13 cellular contexts compared by ENCODE assay signal in the genomic region with DNA sequence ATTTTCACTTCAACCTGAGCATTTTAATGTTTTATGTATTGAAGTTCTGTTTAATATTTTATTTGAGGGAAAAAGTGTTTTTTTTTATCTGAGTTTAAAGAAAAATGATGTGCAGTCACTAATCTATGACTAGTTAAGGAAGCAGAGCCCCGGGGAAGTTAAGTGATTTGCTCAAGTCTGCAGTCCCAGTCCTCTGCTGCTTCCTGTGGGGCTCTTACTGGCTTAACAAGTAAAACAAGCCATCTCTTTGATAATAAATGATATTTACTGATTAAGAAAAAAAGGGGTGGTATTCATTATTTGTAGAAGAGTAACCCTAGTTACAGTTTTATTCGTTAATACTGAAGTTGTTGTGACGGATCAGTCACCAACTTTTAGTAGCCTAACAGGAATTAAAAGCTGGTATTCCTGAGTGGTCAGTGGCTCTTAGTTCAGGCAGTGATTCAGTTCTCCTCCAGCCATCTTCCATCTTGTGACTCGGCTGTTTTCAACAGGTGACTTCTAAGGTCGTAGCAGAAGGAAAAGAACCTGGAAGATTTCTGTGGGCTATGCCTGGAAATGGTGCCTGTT. TPM values are rescaled to one million over a fixed set of nuclear protein-coding genes. Genes with fewer than 3 reads are reported as not detected.
DNase-seq lines count a peak whose midpoint lies in the region; ATAC-seq and TF ChIP-seq lines count a peak whose summit lies in the region.
"Had no signal": no experiment of that assay in that cellular context is flagged by ENCODE, and none has a peak within 500 bp of the region (broad histone marks: within the 10 kb centered on the region; RNA-seq: fewer than 3 reads in every experiment).

No MANE protein-coding gene starts in this region.

- no peak overlapping the region for H3K4me3 ChIP-seq in thymus (ENCODE audit: low read length)
- H3K4me3 ChIP-seq: hepatocyte had no signal

- H3K4me1 ChIP-seq in thymus (ENCODE audit: control insufficient read depth, insufficient read depth, low read length), result peaks cover 8% of the 10 kb centered on the region

- TF ChIP-seq CTCF in VCaP (conservative IDR thresholded peaks at IDR 0.05), result no peak

- ATAC-seq in effector memory CD8-positive, alpha-beta T cell (replicated peaks), result no peak
- ATAC-seq in GM18511 (IDR thresholded peaks at IDR 0.05; ENCODE audit: unreplicated experiment), result no peak
- no peak for ATAC-seq in GM18502 (IDR thresholded peaks at IDR 0.05; ENCODE audit: poor library complexity, unreplicated experiment)

- peaks cover 60% of the 10 kb centered on the region for H3K36me3 Mint-ChIP-seq in effector memory CD8-positive, alpha-beta T cell (ENCODE audit: insufficient read depth)

- peak overlapping the region in 1 of 2 donors; percentile 80 for H3K4me3 Mint-ChIP-seq in effector memory CD8-positive, alpha-beta T cell

- no peaks in the 10 kb centered on the region for H3K9me3 ChIP-seq in thymus (ENCODE audit: control insufficient read depth)
- H3K9me3 ChIP-seq: SK-N-SH had no signal

- peak; percentile 31 for DNase-seq in stimulated activated CD4-positive, alpha-beta T cell treated with anti-CD3 and anti-CD28 coated beads, Interleukin-15, amount 100 ng/mL, for 24 hours
- DNase-seq in stimulated activated CD4-positive, alpha-beta T cell treated with anti-CD3 and anti-CD28 coated beads, Interleukin-12 subunit alpha, Interleukin-12 subunit beta, amount 100 ng/mL, for 4 hours, result no peak
- DNase-seq in effector memory CD8-positive, alpha-beta T cell, result no peak
- DNase-seq in NCI-H1417 treated with DMSO at 0.1 percent for 48 hours (lab: John Stamatoyannopoulos, UW), result no peak
- DNase-seq: activated CD8-positive, alpha-beta memory T cell treated with anti-CD3 and anti-CD28 coated beads, Interleukin-2, amount 50 U/mL, for 48 hours; GDM1; NCI-H1092; SK-N-SH had no signal

- WGBS in thymus, result 82% methylated on average over 5 of the region's 5 CpGs

- H3K27ac Mint-ChIP-seq in effector memory CD8-positive, alpha-beta T cell, result peak overlapping the region; percentile 99 to 100

- no peaks in the 10 kb centered on the region for H3K27me3 Mint-ChIP-seq in effector memory CD8-positive, alpha-beta T cell

- H3K27ac ChIP-seq in VCaP (peak overlapping the region; percentile 19), thymus (ENCODE audit: low read depth) (peak overlapping the region; percentile 15)
- H3K27ac ChIP-seq: hepatocyte had no signal

- H3K4me1 Mint-ChIP-seq in effector memory CD8-positive, alpha-beta T cell (ENCODE audit: low read depth in 2 of 2), result peaks cover 46 to 80% of the 10 kb centered on the region in 2 donors

- peaks cover 7% of the 10 kb centered on the region for H3K36me3 ChIP-seq in thymus (ENCODE audit: control insufficient read depth, insufficient read depth)

- no peaks in the 10 kb centered on the region for H3K27me3 ChIP-seq in thymus (ENCODE audit: control insufficient read depth, insufficient read depth)
- H3K27me3 ChIP-seq: hepatocyte had no signal

- no peaks in the 10 kb centered on the region for H3K9me3 Mint-ChIP-seq in effector memory CD8-positive, alpha-beta T cell

RNA-seq across cellular contexts. Expression of a gene that starts 21.7 kb away (rescaled TPM):
- polyA plus RNA-seq in thymus, result 67.6 TPM
